8 cellular contexts compared by ENCODE assay signal in genomic region chr22:43862074-43862881, GRCh38. TPM values are rescaled to one million over a fixed set of nuclear protein-coding genes. Genes with fewer than 3 reads are reported as not detected.
DNase-seq lines count a peak whose midpoint lies in the region; ATAC-seq and TF ChIP-seq lines count a peak whose summit lies in the region.

Gene SULT4A1 (minus strand): TSS chr22:43862513. CDS start chr22:43862382, 131 bp downstream.

- intact Hi-C loops in CD4-positive, alpha-beta memory T cell (cut with micrococcal nuclease) = no loop called here

- CTCF ChIA-PET in CD4-positive, alpha-beta memory T cell (lab: Charles Lee; ENCODE audit: partially characterized antibody) = no interaction called here

- H3K4me1 ChIP-seq in CD4-positive, alpha-beta memory T cell (ENCODE audit: insufficient read depth, low read length) = no peaks in the 10 kb centered on the region
- H3K4me1 ChIP-seq in muscle layer of duodenum (ENCODE audit: control insufficient read depth in 1 of 2, insufficient read depth in 2 of 2, low read length in 2 of 2) = no peaks in the 10 kb centered on the region

- DNase-seq in CD4-positive, alpha-beta memory T cell = no peak
- DNase-seq in NCI-H1105 (lab: John Stamatoyannopoulos, UW) (peak; percentile 35), GM20000 (ENCODE audit: low spot score) (no peak), NCI-H1048 (lab: John Stamatoyannopoulos, UW) (no peak)
- DNase-seq in central memory CD8-positive, alpha-beta T cell (ENCODE audit: low spot score in 2 of 2) = no peak
- DNase-seq in activated CD4-positive, CD25-positive, alpha-beta regulatory T cell (lab: John Stamatoyannopoulos, UW) = no peak
- no peak for DNase-seq in NK-92 treated with Interleukin-12 subunit alpha and Interleukin-12 subunit beta, amount 100 ng/mL, for 24 hours (lab: John Stamatoyannopoulos, UW)

- TF ChIP-seq CTCF in GM20000 (IDR thresholded peaks at IDR 0.05; ENCODE audit: extremely low read depth, missing control alignments) = no peak

- H3K27me3 ChIP-seq in CD4-positive, alpha-beta memory T cell (ENCODE audit: insufficient read depth, low read length) = peaks cover 8% of the 10 kb centered on the region
- peaks cover 9% of the 10 kb centered on the region for H3K27me3 ChIP-seq in muscle layer of duodenum (ENCODE audit: low read depth, low read length)

- no peak within 1 kb of the TSS for H3K27ac ChIP-seq in CD4-positive, alpha-beta memory T cell (ENCODE audit: low read depth, low read length)
- H3K27ac ChIP-seq in muscle layer of duodenum (ENCODE audit: low read length) = peak within 1 kb of the TSS; percentile 51

- H3K36me3 Mint-ChIP-seq in CD4-positive, alpha-beta memory T cell = no peaks in the 10 kb centered on the region
- H3K36me3 Mint-ChIP-seq in central memory CD8-positive, alpha-beta T cell (ENCODE audit: insufficient read depth) = peaks cover 4% of the 10 kb centered on the region

- POLR2A ChIA-PET in CD4-positive, alpha-beta memory T cell (lab: Charles Lee; ENCODE audit: partially characterized antibody) = no interaction called here

- H3K4me3 Mint-ChIP-seq in CD4-positive, alpha-beta memory T cell = peak within 1 kb of the TSS in 7 of 8 donors; percentile 25 to 74 (median 70)
- H3K4me3 Mint-ChIP-seq in central memory CD8-positive, alpha-beta T cell = peak within 1 kb of the TSS; percentile 20

- H3K9me3 Mint-ChIP-seq in CD4-positive, alpha-beta memory T cell = peaks cover 0 to 9% (median 3%) of the 10 kb centered on the region in 8 donors
- peaks cover under 1% of the 10 kb centered on the region for H3K9me3 Mint-ChIP-seq in central memory CD8-positive, alpha-beta T cell

- no peak within 1 kb of the TSS for H3K4me3 ChIP-seq in CD4-positive, alpha-beta memory T cell (ENCODE audit: low read length in 2 of 2)
- H3K4me3 ChIP-seq in muscle layer of duodenum (ENCODE audit: low read depth in 1 of 2, low read length in 2 of 2) = peak within 1 kb of the TSS in 1 of 2 donors; percentile 19

- H3K4me1 Mint-ChIP-seq in CD4-positive, alpha-beta memory T cell = peaks cover 0 to 5% (median 0%) of the 10 kb centered on the region in 4 donors
- no peaks in the 10 kb centered on the region for H3K4me1 Mint-ChIP-seq in central memory CD8-positive, alpha-beta T cell

- H3K27ac Mint-ChIP-seq in CD4-positive, alpha-beta memory T cell = peak within 1 kb of the TSS in 1 of 7 donors; percentile 29
- no peak within 1 kb of the TSS for H3K27ac Mint-ChIP-seq in central memory CD8-positive, alpha-beta T cell (ENCODE audit: low read depth)

- no peaks in the 10 kb centered on the region for H3K9me3 ChIP-seq in CD4-positive, alpha-beta memory T cell (ENCODE audit: control insufficient read depth in 1 of 2, low read length in 2 of 2)
- peaks cover 0 to 5% of the 10 kb centered on the region in 2 donors for H3K9me3 ChIP-seq in muscle layer of duodenum (ENCODE audit: control insufficient read depth in 1 of 2, low read length in 2 of 2)

- no peak for ATAC-seq in central memory CD8-positive, alpha-beta T cell (replicated peaks; ENCODE audit: extremely low read depth, poor library complexity, severe bottlenecking)

- peaks cover 42 to 45% of the 10 kb centered on the region in 2 donors for H3K27me3 Mint-ChIP-seq in CD4-positive, alpha-beta memory T cell
- peaks cover 86% of the 10 kb centered on the region for H3K27me3 Mint-ChIP-seq in central memory CD8-positive, alpha-beta T cell

- H3K36me3 ChIP-seq in CD4-positive, alpha-beta memory T cell (ENCODE audit: insufficient read depth, low read length) = no peaks in the 10 kb centered on the region
- no peaks in the 10 kb centered on the region for H3K36me3 ChIP-seq in muscle layer of duodenum (ENCODE audit: control insufficient read depth in 1 of 2, insufficient read depth in 2 of 2, low read length in 2 of 2)

RNA-seq across cellular contexts. Expression of gene SULT4A1, which starts in this region (rescaled TPM):
- not detected for total RNA-seq in CD4-positive, alpha-beta memory T cell
- polyA plus RNA-seq in CD4-positive, alpha-beta memory T cell = not detected
